In the genomic region with DNA sequence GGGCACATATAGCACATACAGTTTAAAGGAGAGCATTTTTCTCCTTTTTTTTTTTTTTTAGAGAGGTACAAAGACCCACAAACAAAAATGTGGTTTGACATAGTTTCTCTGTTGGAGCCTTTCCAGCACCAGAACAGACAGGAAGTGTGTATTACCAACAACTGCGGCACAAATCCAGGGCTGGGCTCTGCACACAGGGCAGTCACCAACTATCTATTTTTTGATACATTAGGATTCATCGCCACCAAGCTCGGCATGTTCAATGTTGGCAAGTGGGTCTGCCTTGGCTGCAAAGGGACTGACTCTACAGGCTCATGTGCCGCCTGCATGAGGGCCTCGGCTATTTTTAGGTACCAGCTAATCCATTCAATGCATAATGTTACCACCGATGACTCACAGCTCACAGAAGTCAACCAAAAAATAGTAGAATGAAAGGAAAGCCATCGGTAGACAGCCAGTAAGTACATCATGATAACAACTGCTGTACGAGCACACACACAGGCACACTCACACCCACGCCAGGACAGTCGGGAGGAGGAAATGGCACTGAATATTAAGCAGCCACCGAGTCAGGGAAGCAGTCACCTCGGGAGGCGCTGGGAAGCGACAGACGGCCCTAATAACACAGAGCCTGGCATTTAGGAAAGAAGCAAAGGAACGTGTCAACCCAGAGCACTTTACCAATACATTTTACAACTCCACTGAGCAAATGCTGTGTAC, we compare ENCODE assay signal across 8 cellular contexts.
A peak's percentile ranks its signal among the peaks of the same experiment; 100 is the strongest.
DNase-seq lines count a peak whose midpoint lies in the region; ATAC-seq, FAIRE-seq and TF ChIP-seq lines count a peak whose summit lies in the region.

No MANE protein-coding gene starts in this region.

- ATAC-seq in GM19452 (IDR thresholded peaks at IDR 0.05; ENCODE audit: unreplicated experiment) (peak; percentile 64), HG03558 (IDR thresholded peaks at IDR 0.05; ENCODE audit: extremely low read depth, unreplicated experiment) (peak; percentile 36)

- H3K27me3 Mint-ChIP-seq in activated naive CD8-positive, alpha-beta T cell = no peaks in the 10 kb centered on the region

- peaks cover 41% of the 10 kb centered on the region for H3F3A ChIP-seq in SK-N-SH (replicated peaks; ENCODE audit: insufficient read depth)

- H2AFZ ChIP-seq in SK-N-SH (ENCODE audit: low read depth) = no peak overlapping the region

- peak overlapping the region; percentile 77 to 98 (median 89) for H3K4me2 ChIP-seq in BLaER1 treated with 17β-estradiol and CSF1 and Interleukin-3, amounts not matched to agents 10 nM and 100 nM
- peak overlapping the region; percentile 81 for H3K4me2 ChIP-seq in SK-N-SH

- H3K4me3 ChIP-seq in BLaER1 treated with 17β-estradiol and CSF1 and Interleukin-3, amounts not matched to agents 10 nM and 100 nM = peak overlapping the region in 7 of 10 experiments; percentile 3 to 47 (median 16); a peak in 11 of 20 replicates
- peak overlapping the region; percentile 4 to 58; a peak in 3 of 4 replicates for H3K4me3 ChIP-seq in SK-N-SH (ENCODE audit: low read depth in 2 of 2, low read length in 1 of 2)
- no peak overlapping the region for H3K4me3 ChIP-seq in prostate gland

- no peak for FAIRE-seq in urothelium cell line (lab: Jason Lieb, UNC)

- H3K27ac ChIP-seq in BLaER1 treated with 17β-estradiol and CSF1 and Interleukin-3, amounts not matched to agents 10 nM and 100 nM = peak overlapping the region; percentile 10 to 84 (median 67); a peak in 21 of 22 replicates
- peak overlapping the region; percentile 56 to 94 for H3K27ac ChIP-seq in SK-N-SH (ENCODE audit: low read depth in 2 of 2, low read length in 1 of 2)
- peak overlapping the region; percentile 55 to 64 for H3K27ac ChIP-seq in prostate gland

- intact Hi-C loops in head of caudate nucleus (cut with DNase I) = loop anchor here (10.0 kb wide), 1 partner anchor 75 kb away; no protein-coding TSS in a partner anchor
- intact Hi-C loops in prostate gland (cut with DNase I) = loop anchor here (5.0 kb wide), 1 partner anchor 78 kb away; no protein-coding TSS in a partner anchor

- H3K4me3 Mint-ChIP-seq in activated naive CD8-positive, alpha-beta T cell = peak overlapping the region; percentile 75

- CTCF ChIA-PET in SK-N-SH (lab: Yijun Ruan, JAX) = interaction anchor here (10.2 kb wide), 1 partner anchor 13 kb away, joined by 81 read pairs; no protein-coding TSS in a partner anchor

- no peak for TF ChIP-seq POLR2A in prostate gland (IDR thresholded peaks at IDR 0.05)

- peaks cover 22% of the 10 kb centered on the region for H3K79me2 ChIP-seq in SK-N-SH (ENCODE audit: insufficient read depth)

- peaks cover 0 to 10% (median 0%) of the 10 kb centered on the region in 11 experiments; a peak in 1 of 22 replicates for H3K36me3 ChIP-seq in BLaER1 treated with 17β-estradiol and CSF1 and Interleukin-3, amounts not matched to agents 10 nM and 100 nM
- H3K36me3 ChIP-seq in SK-N-SH (replicated peaks in 1 of 2; ENCODE audit: control insufficient read depth in 1 of 2, insufficient read depth in 2 of 2, low read length in 1 of 2) (peaks cover 0 to 5% of the 10 kb centered on the region in 2 experiments), prostate gland (no peaks in the 10 kb centered on the region)

- peak overlapping the region; percentile 91 for H3K27ac Mint-ChIP-seq in activated naive CD8-positive, alpha-beta T cell

- H3K9me3 ChIP-seq in BLaER1 treated with 17β-estradiol and CSF1 and Interleukin-3, amounts not matched to agents 10 nM and 100 nM (replicated peaks in 1 of 11) = no peaks in the 10 kb centered on the region
- H3K9me3 ChIP-seq in SK-N-SH (no peaks in the 10 kb centered on the region), prostate gland (no peaks in the 10 kb centered on the region)

- H3K36me3 Mint-ChIP-seq in activated naive CD8-positive, alpha-beta T cell = peaks cover 14% of the 10 kb centered on the region

- WGBS in SK-N-SH (ENCODE audit: low lambda C conversion rate) = 20% methylated on average over 16 of the region's 16 CpGs
- 6% methylated on average over 16 of the region's 16 CpGs for WGBS in prostate gland

- peak overlapping the region; percentile 23 to 70 (median 52); a peak in 20 of 22 replicates for H3K9ac ChIP-seq in BLaER1 treated with 17β-estradiol and CSF1 and Interleukin-3, amounts not matched to agents 10 nM and 100 nM
- H3K9ac ChIP-seq in SK-N-SH = peak overlapping the region; percentile 42; the same call in 1 of the 2 replicates

- POLR2A ChIA-PET in SK-N-SH (lab: Yijun Ruan, JAX) = no interaction called here

- TF ChIP-seq EP300 in SK-N-SH (IDR thresholded peaks at IDR 0.05; ENCODE audit: borderline replicate concordance in 1 of 2, low read depth in 1 of 2, low read length in 1 of 2) = no peak; a peak in 1 of 4 replicates

- DNase-seq in SK-N-SH (no peak), head of caudate nucleus (peak; percentile 60 to 94 (median 77)), prostate gland (ENCODE audit: low spot score) (peak; percentile 63), urothelium cell line (ENCODE audit: low spot score) (peak; percentile 78)

- H3K4me1 Mint-ChIP-seq in activated naive CD8-positive, alpha-beta T cell (ENCODE audit: low read depth) = peaks cover 76% of the 10 kb centered on the region

- no peaks in the 10 kb centered on the region for H3K27me3 ChIP-seq in BLaER1 treated with 17β-estradiol and CSF1 and Interleukin-3, amounts not matched to agents 10 nM and 100 nM
- H3K27me3 ChIP-seq in SK-N-SH (ENCODE audit: insufficient read depth) (no peaks in the 10 kb centered on the region), prostate gland (replicated peaks; ENCODE audit: insufficient read depth) (no peaks in the 10 kb centered on the region)

- no peaks in the 10 kb centered on the region for H3K9me3 Mint-ChIP-seq in activated naive CD8-positive, alpha-beta T cell (ENCODE audit: low read depth)

- peaks cover 56 to 77% (median 67%) of the 10 kb centered on the region in 10 experiments for H3K4me1 ChIP-seq in BLaER1 treated with 17β-estradiol and CSF1 and Interleukin-3, amounts not matched to agents 10 nM and 100 nM
- H3K4me1 ChIP-seq in SK-N-SH (ENCODE audit: control insufficient read depth in 1 of 2, insufficient read depth in 2 of 2, low read depth in 1 of 2, low read length in 1 of 2) = peaks cover 13 to 57% of the 10 kb centered on the region in 2 experiments; a peak in 3 of 4 replicates
- H3K4me1 ChIP-seq in prostate gland (replicated peaks) = peaks cover 11% of the 10 kb centered on the region

- no peak for TF ChIP-seq RAD21 in SK-N-SH (IDR thresholded peaks at IDR 0.05; ENCODE audit: low read length)

- H3K9me2 ChIP-seq in SK-N-SH = no peaks in the 10 kb centered on the region

- H4K20me1 ChIP-seq in BLaER1 treated with 17β-estradiol and CSF1 and Interleukin-3, amounts not matched to agents 10 nM and 100 nM = peaks cover 0 to 70% (median 5%) of the 10 kb centered on the region in 11 experiments; a peak in 9 of 22 replicates
- H4K20me1 ChIP-seq in SK-N-SH (ENCODE audit: insufficient read depth) = peaks cover 25% of the 10 kb centered on the region

- TF ChIP-seq CTCF in SK-N-SH (IDR thresholded peaks at IDR 0.05) = no peak
- no peak for TF ChIP-seq CTCF in prostate gland (IDR thresholded peaks at IDR 0.05)

TF ChIP-seq in SK-N-SH, 30 proteins besides CTCF, POLR2A, EP300 and RAD21:
- TF ChIP-seq JUND (IDR thresholded peaks at IDR 0.05) = peak; percentile 82
- TF ChIP-seq NFIC (IDR thresholded peaks at IDR 0.05; ENCODE audit: borderline replicate concordance) = peak; percentile 80
- peak; percentile 39; the same call in 1 of the 2 replicates for TF ChIP-seq POLR2AphosphoS5 (IDR thresholded peaks at IDR 0.05; ENCODE audit: low read depth, low read length)
- no peak for TF ChIP-seq RFX5 (IDR thresholded peaks at IDR 0.05; ENCODE audit: low read length)
- TF ChIP-seq, protein P1, sequence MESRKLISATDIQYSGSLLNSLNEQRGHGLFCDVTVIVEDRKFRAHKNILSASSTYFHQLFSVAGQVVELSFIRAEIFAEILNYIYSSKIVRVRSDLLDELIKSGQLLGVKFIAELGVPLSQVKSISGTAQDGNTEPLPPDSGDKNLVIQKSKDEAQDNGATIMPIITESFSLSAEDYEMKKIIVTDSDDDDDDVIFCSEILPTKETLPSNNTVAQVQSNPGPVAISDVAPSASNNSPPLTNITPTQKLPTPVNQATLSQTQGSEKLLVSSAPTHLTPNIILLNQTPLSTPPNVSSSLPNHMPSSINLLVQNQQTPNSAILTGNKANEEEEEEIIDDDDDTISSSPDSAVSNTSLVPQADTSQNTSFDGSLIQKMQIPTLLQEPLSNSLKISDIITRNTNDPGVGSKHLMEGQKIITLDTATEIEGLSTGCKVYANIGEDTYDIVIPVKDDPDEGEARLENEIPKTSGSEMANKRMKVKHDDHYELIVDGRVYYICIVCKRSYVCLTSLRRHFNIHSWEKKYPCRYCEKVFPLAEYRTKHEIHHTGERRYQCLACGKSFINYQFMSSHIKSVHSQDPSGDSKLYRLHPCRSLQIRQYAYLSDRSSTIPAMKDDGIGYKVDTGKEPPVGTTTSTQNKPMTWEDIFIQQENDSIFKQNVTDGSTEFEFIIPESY (IDR thresholded peaks at IDR 0.05; ENCODE audit: borderline replicate concordance, low read depth) = no peak
- peak; percentile 38; the same call in 1 of the 2 replicates for TF ChIP-seq SIN3A (IDR thresholded peaks at IDR 0.05; ENCODE audit: borderline replicate concordance, low read depth, low read length)
- TF ChIP-seq RXRA (IDR thresholded peaks at IDR 0.05; ENCODE audit: borderline replicate concordance, low read depth) = no peak
- peak; percentile 71; the same call in 1 of the 2 replicates for TF ChIP-seq TCF12 (IDR thresholded peaks at IDR 0.05)
- no peak for TF ChIP-seq TEAD4 (IDR thresholded peaks at IDR 0.05; ENCODE audit: borderline replicate concordance, insufficient read depth)
- peak; percentile 100 for TF ChIP-seq MEF2A (IDR thresholded peaks at IDR 0.05; ENCODE audit: borderline replicate concordance, low read depth)
- peak; percentile 91 for TF ChIP-seq FOSL2 (IDR thresholded peaks at IDR 0.05; ENCODE audit: borderline replicate concordance, low read depth)
- TF ChIP-seq, protein P2, sequence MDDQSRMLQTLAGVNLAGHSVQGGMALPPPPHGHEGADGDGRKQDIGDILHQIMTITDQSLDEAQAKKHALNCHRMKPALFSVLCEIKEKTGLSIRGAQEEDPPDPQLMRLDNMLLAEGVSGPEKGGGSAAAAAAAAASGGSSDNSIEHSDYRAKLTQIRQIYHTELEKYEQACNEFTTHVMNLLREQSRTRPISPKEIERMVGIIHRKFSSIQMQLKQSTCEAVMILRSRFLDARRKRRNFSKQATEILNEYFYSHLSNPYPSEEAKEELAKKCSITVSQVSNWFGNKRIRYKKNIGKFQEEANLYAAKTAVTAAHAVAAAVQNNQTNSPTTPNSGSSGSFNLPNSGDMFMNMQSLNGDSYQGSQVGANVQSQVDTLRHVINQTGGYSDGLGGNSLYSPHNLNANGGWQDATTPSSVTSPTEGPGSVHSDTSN (IDR thresholded peaks at IDR 0.05) = peak; percentile 49
- no peak for TF ChIP-seq RCOR1 (IDR thresholded peaks at IDR 0.05; ENCODE audit: low read length)
- TF ChIP-seq FOXJ3 (CRISPR knock-in tag; IDR thresholded peaks at IDR 0.05) = no peak
- TF ChIP-seq MXI1 (IDR thresholded peaks at IDR 0.05; ENCODE audit: low read depth, low read length) = no peak

Comparison
In these comparisons a context has a peak if more than half of its experiments do, and no peak if none do; other contexts are left out.
1. H3K4me3 ChIP-seq: peak in BLaER1 treated with 17β-estradiol and CSF1 and Interleukin-3, amounts not matched to agents 10 nM and 100 nM (7 of 10) and SK-N-SH (2 of 2); none in prostate gland (0 of 2).
2. Peak in every context shown above with its lines, with median percentiles within 50 percentile points of each other: H3K27ac ChIP-seq.